1 cellular context compared by ENCODE assay signal in genomic region chr7:14973712-14974428, GRCh38.
TF ChIP-seq lines count a peak whose summit lies in the region.

No MANE protein-coding gene starts in this region.

TF ChIP-seq in GM23338, 12 proteins besides CTCF, POLR2A, EP300 and RAD21 (continued from another document):
- no peak for TF ChIP-seq ETS1 (IDR thresholded peaks at IDR 0.05)
